1 cellular context compared by ENCODE assay signal in the genomic region with DNA sequence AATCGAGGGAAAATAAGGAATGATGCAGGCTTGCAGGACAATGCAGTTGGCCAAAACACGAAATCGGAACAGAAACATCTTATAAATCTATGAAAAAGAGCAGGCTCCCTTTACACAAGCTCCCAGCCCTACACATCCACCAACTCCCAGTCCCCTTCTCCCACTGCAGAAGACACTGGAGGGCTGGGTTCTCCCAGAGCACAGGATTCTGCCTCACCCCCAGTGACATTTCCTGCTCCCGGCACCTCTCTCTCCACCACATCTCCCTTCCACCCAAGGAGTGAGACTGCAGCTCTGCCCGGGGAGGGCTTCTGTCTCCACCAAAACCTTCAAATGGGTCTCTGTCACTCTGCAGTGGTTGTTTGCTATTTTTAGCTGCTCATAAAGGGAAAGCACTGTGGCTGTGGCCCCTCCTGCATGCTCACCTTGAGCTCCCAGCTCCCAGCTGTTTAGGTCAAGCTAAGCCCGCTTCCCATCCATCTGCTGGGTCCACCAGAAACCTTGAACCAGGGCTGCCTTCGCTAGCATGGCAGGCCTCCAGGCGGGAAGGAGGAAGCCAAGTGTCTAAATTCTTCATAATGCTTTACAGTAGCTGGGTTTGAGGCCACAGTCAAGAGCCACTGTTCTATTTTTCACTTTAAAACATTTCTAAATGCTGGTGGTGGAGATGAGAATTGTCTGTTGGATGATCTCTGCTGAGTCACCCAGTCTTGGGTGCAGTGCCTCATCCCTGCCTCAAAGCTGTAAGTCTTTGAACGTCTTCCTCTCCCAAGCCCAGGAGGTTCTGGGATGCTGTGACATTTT.
TF ChIP-seq lines count a peak whose summit lies in the region.

No MANE protein-coding gene starts in this region.

TF ChIP-seq in K562, 482 proteins besides CTCF, POLR2A, EP300 and RAD21 (continued from another document):
- TF ChIP-seq, protein P1, sequence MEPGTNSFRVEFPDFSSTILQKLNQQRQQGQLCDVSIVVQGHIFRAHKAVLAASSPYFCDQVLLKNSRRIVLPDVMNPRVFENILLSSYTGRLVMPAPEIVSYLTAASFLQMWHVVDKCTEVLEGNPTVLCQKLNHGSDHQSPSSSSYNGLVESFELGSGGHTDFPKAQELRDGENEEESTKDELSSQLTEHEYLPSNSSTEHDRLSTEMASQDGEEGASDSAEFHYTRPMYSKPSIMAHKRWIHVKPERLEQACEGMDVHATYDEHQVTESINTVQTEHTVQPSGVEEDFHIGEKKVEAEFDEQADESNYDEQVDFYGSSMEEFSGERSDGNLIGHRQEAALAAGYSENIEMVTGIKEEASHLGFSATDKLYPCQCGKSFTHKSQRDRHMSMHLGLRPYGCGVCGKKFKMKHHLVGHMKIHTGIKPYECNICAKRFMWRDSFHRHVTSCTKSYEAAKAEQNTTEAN (CRISPR knock-in tag; IDR thresholded peaks at IDR 0.05) = no peak
- TF ChIP-seq ZBTB1 (CRISPR knock-in tag; IDR thresholded peaks at IDR 0.05; ENCODE audit: borderline replicate concordance, low read depth) (no peak), JUND (IDR thresholded peaks at IDR 0.05; ENCODE audit: borderline replicate concordance, low read depth, low read length) (peak; percentile 86), JUND (tag; IDR thresholded peaks at IDR 0.05; ENCODE audit: borderline replicate concordance, low read depth, low read length) (peak; percentile 79; the same call in 2 of the 3 replicates), SIN3B (IDR thresholded peaks at IDR 0.05; ENCODE audit: low read depth) (no peak), RBM15 (IDR thresholded peaks at IDR 0.05; ENCODE audit: insufficient read depth, low read length) (no peak), TCF3 (CRISPR knock-in tag; IDR thresholded peaks at IDR 0.05) (no peak), HNRNPLL (IDR thresholded peaks at IDR 0.05; ENCODE audit: low read depth, low read length, poor library complexity, severe bottlenecking) (no peak), CCAR2 (IDR thresholded peaks at IDR 0.05; ENCODE audit: low read depth, low read length) (no peak), FOXA1 (IDR thresholded peaks at IDR 0.05; ENCODE audit: borderline replicate concordance) (no peak), PTTG1 (tag; IDR thresholded peaks at IDR 0.05; ENCODE audit: low read depth) (no peak), RBBP5 (IDR thresholded peaks at IDR 0.05; ENCODE audit: borderline replicate concordance, insufficient read depth, low read length, poor library complexity, severe bottlenecking) (peak; percentile 89), LCOR (CRISPR knock-in tag; IDR thresholded peaks at IDR 0.05) (no peak), SMAD2 (IDR thresholded peaks at IDR 0.05; ENCODE audit: low read depth, low read length) (no peak), HDAC2 (IDR thresholded peaks at IDR 0.05) (no peak)
- TF ChIP-seq, protein P2, sequence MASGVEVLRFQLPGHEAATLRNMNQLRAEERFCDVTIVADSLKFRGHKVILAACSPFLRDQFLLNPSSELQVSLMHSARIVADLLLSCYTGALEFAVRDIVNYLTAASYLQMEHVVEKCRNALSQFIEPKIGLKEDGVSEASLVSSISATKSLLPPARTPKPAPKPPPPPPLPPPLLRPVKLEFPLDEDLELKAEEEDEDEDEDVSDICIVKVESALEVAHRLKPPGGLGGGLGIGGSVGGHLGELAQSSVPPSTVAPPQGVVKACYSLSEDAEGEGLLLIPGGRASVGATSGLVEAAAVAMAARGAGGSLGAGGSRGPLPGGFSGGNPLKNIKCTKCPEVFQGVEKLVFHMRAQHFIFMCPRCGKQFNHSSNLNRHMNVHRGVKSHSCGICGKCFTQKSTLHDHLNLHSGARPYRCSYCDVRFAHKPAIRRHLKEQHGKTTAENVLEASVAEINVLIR (CRISPR knock-in tag; IDR thresholded peaks at IDR 0.05) = no peak
- TF ChIP-seq, protein P3, sequence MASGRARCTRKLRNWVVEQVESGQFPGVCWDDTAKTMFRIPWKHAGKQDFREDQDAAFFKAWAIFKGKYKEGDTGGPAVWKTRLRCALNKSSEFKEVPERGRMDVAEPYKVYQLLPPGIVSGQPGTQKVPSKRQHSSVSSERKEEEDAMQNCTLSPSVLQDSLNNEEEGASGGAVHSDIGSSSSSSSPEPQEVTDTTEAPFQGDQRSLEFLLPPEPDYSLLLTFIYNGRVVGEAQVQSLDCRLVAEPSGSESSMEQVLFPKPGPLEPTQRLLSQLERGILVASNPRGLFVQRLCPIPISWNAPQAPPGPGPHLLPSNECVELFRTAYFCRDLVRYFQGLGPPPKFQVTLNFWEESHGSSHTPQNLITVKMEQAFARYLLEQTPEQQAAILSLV (tag; IDR thresholded peaks at IDR 0.05) = no peak
- TF ChIP-seq, protein P4, sequence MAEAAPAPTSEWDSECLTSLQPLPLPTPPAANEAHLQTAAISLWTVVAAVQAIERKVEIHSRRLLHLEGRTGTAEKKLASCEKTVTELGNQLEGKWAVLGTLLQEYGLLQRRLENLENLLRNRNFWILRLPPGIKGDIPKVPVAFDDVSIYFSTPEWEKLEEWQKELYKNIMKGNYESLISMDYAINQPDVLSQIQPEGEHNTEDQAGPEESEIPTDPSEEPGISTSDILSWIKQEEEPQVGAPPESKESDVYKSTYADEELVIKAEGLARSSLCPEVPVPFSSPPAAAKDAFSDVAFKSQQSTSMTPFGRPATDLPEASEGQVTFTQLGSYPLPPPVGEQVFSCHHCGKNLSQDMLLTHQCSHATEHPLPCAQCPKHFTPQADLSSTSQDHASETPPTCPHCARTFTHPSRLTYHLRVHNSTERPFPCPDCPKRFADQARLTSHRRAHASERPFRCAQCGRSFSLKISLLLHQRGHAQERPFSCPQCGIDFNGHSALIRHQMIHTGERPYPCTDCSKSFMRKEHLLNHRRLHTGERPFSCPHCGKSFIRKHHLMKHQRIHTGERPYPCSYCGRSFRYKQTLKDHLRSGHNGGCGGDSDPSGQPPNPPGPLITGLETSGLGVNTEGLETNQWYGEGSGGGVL (CRISPR knock-in tag; IDR thresholded peaks at IDR 0.05) = no peak
